In the genomic region with DNA sequence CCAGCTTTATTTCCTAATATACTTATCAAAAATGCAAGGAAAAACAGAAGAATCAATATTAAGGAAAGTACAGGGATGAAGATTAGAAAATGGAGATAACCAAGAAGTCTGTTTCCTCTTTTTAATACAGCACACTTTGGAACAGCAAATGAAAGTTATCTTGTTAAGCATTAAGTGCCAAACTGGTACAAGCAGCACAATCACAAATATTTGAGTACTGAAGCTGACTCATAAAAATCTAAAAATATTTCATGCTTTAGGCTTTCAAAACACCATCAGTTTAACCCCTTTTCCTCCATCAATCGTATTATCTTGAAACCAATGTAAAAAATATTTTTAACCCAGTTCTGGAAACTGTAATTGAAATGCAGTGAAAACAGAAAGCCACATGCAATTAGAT, we compare ENCODE assay signal across 9 cellular contexts. TPM values are rescaled to one million over a fixed set of nuclear protein-coding genes. Genes with fewer than 3 reads are reported as not detected.
DNase-seq lines count a peak whose midpoint lies in the region; ATAC-seq and TF ChIP-seq lines count a peak whose summit lies in the region.
"Had no signal": no experiment of that assay in that cellular context is flagged by ENCODE, and none has a peak within 500 bp of the region (broad histone marks: within the 10 kb centered on the region; RNA-seq: fewer than 3 reads in every experiment).

No MANE protein-coding gene starts in this region.

- TF ChIP-seq CTCF in lower lobe of right lung (IDR thresholded peaks at IDR 0.05), result no peak

- H3K4me1 ChIP-seq in lower lobe of right lung, result peaks cover 75% of the 10 kb centered on the region

- peak overlapping the region; percentile 98 for H3K4me3 ChIP-seq in lower lobe of right lung

- no peaks in the 10 kb centered on the region for H3K27me3 ChIP-seq in lower lobe of right lung (ENCODE audit: low read depth)

- ATAC-seq in activated T-helper 17 cell treated with anti-CD3 and anti-CD28 coated beads, Interleukin-2, amount 50 U/mL, for 72 hours (replicated peaks), result no peak
- ATAC-seq in lower lobe of right lung (peak in 1 of 2 donors; percentile 24), GM19035 (IDR thresholded peaks at IDR 0.05; ENCODE audit: unreplicated experiment) (no peak)

- H3K4me3 Mint-ChIP-seq in activated T-helper 17 cell treated with anti-CD3 and anti-CD28 coated beads, Interleukin-2, amount 50 U/mL, for 72 hours, result peak overlapping the region; percentile 69

- H3K27ac Mint-ChIP-seq in activated T-helper 17 cell treated with anti-CD3 and anti-CD28 coated beads, Interleukin-2, amount 50 U/mL, for 72 hours, result peak overlapping the region; percentile 80

- no peaks in the 10 kb centered on the region for H3K36me3 ChIP-seq in lower lobe of right lung

- intact Hi-C loops in lower lobe of right lung (cut with DNase I), result no loop called here

- H3K9me3 ChIP-seq in lower lobe of right lung, result no peaks in the 10 kb centered on the region

- H3K9me3 Mint-ChIP-seq in activated T-helper 17 cell treated with anti-CD3 and anti-CD28 coated beads, Interleukin-2, amount 50 U/mL, for 72 hours, result no peaks in the 10 kb centered on the region

- peaks cover 48% of the 10 kb centered on the region for H3K36me3 Mint-ChIP-seq in activated T-helper 17 cell treated with anti-CD3 and anti-CD28 coated beads, Interleukin-2, amount 50 U/mL, for 72 hours (ENCODE audit: low read depth)

- DNase-seq in AG08395 (ENCODE audit: low spot score), result peak; percentile 17
- peak; percentile 26 for DNase-seq in GM03348 (ENCODE audit: low spot score)
- no peak for DNase-seq in lower lobe of right lung
- DNase-seq in SKM-1 (lab: John Stamatoyannopoulos, UW; ENCODE audit: unreplicated experiment), result no peak
- no peak for DNase-seq in NCI-H82 (lab: John Stamatoyannopoulos, UW)
- DNase-seq in SHP77 treated with DMSO at 0.1 percent for 48 hours (lab: John Stamatoyannopoulos, UW), result no peak
- DNase-seq: SIG-M5 had no signal

- H3K27me3 Mint-ChIP-seq in activated T-helper 17 cell treated with anti-CD3 and anti-CD28 coated beads, Interleukin-2, amount 50 U/mL, for 72 hours, result no peaks in the 10 kb centered on the region

- peaks cover 59% of the 10 kb centered on the region for H3K4me1 Mint-ChIP-seq in activated T-helper 17 cell treated with anti-CD3 and anti-CD28 coated beads, Interleukin-2, amount 50 U/mL, for 72 hours

- no peak overlapping the region for H3K27ac ChIP-seq in lower lobe of right lung

RNA-seq across cellular contexts. Expression of gene FBXW11, which starts 2.7 kb away (rescaled TPM):
- 10 to 100 TPM; 48.1 to 51.4 TPM for total RNA-seq in activated T-helper 17 cell treated with anti-CD3 and anti-CD28 coated beads, Interleukin-2, amount 50 U/mL, for 72 hours
- total RNA-seq in lower lobe of right lung, result 52.8 TPM

Comparison
In these comparisons a context has a peak if more than half of its experiments do, and no peak if none do; other contexts are left out.
1. DNase-seq: peak in AG08395 (single experiment) and GM03348 (single experiment); none in lower lobe of right lung (single experiment), SKM-1 (single experiment), NCI-H82 (single experiment) and SHP77 treated with DMSO at 0.1 percent for 48 hours (single experiment).